8 cellular contexts compared by ENCODE assay signal in the genomic region with DNA sequence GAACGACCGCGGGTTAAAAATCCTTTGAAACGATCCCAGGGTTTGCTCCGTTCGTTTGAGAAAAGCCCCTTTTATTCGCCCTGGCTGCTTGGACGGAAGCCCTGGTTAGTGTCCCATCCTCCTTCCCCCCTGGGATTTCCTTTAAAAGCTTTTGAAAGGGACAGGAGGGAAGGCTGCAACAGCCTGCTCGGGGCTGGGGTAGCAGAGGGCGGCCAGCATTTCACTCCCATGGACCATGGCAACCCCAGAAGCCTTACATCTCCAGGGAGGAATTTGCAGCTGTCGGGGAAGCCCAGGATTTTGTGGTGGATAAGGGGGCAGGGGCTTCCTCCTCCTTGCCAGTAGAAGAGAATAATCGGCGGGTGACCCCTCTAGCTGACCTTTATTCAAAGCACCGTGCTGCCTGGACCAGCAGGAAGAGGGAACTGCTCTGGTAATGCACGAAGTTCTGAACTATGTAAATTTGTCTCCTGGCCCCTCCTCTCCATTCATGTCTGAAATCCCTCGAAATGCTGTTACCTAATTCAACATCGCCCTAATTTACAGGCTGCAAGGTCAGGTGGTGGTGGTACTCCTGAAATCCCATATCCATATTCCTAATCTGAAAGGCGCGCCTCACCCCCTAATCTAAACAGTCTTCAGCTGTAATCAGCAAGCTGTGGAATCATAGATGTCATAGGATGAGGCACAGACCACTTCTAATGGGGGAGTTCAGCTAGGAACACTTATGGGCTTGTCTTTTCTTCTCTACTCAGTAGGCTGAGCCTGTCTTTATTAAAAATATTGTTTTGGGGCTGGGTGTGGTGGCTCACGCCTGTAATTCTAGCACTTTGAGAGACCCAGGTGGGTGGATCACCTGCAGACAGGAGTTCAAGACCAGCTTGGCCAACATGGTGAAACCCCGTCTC. TPM values are rescaled to one million over a fixed set of nuclear protein-coding genes. Genes with fewer than 3 reads are reported as not detected.
DNase-seq lines count a peak whose midpoint lies in the region; ATAC-seq and TF ChIP-seq lines count a peak whose summit lies in the region.

No MANE protein-coding gene starts in this region.

- H3K4me3 ChIP-seq in iPS-15b (ENCODE audit: low read depth, low read length) (peak overlapping the region; percentile 80), sigmoid colon (peak overlapping the region; percentile 46 to 99 (median 84))

- H3K4me1 ChIP-seq in iPS-15b (ENCODE audit: control insufficient read depth, insufficient read depth, low read length) (peaks cover 5% of the 10 kb centered on the region), sigmoid colon (peaks cover 0 to 40% (median 36%) of the 10 kb centered on the region in 4 donors)

- intact Hi-C loops in sigmoid colon (cut with DNase I), result loop anchor here (5.0 kb wide), 2 partner anchors 49 to 61 kb away; no protein-coding TSS in a partner anchor

- H3K9me3 Mint-ChIP-seq in T-helper 2 cell treated with Interferon-gamma antibody and Interleukin-4, amounts not matched to agents 5 μg/mL and 100 μg/mL, for 36 hours, result no peaks in the 10 kb centered on the region

- H3K4me3 Mint-ChIP-seq in T-helper 2 cell treated with Interferon-gamma antibody and Interleukin-4, amounts not matched to agents 5 μg/mL and 100 μg/mL, for 36 hours, result peak overlapping the region; percentile 84

- peak overlapping the region; percentile 92 to 100 (median 100) for H3K27ac ChIP-seq in sigmoid colon

- TF ChIP-seq CTCF in sigmoid colon (IDR thresholded peaks at IDR 0.05), result no peak

- no peak for ATAC-seq in GM21381 (IDR thresholded peaks at IDR 0.05; ENCODE audit: unreplicated experiment)
- ATAC-seq in HG03175 (IDR thresholded peaks at IDR 0.05; ENCODE audit: unreplicated experiment), result no peak

- H3K27ac Mint-ChIP-seq in T-helper 2 cell treated with Interferon-gamma antibody and Interleukin-4, amounts not matched to agents 5 μg/mL and 100 μg/mL, for 36 hours, result peak overlapping the region; percentile 90

- H3K36me3 Mint-ChIP-seq in T-helper 2 cell treated with Interferon-gamma antibody and Interleukin-4, amounts not matched to agents 5 μg/mL and 100 μg/mL, for 36 hours (ENCODE audit: low read depth), result peaks cover 3% of the 10 kb centered on the region

- H3K4me1 Mint-ChIP-seq in T-helper 2 cell treated with Interferon-gamma antibody and Interleukin-4, amounts not matched to agents 5 μg/mL and 100 μg/mL, for 36 hours (ENCODE audit: low read depth), result peaks cover 22% of the 10 kb centered on the region

- H3K27me3 ChIP-seq in iPS-15b (ENCODE audit: control insufficient read depth, insufficient read depth, low read length), result no peaks in the 10 kb centered on the region
- H3K27me3 ChIP-seq in sigmoid colon, result no peaks in the 10 kb centered on the region

- no peak for TF ChIP-seq EP300 in sigmoid colon (IDR thresholded peaks at IDR 0.05)

- no peaks in the 10 kb centered on the region for H3K27me3 Mint-ChIP-seq in T-helper 2 cell treated with Interferon-gamma antibody and Interleukin-4, amounts not matched to agents 5 μg/mL and 100 μg/mL, for 36 hours (ENCODE audit: low read depth)

- WGBS in sigmoid colon, 2 donors, result 10 to 15% methylated on average over 21 of the region's 21 CpGs

- H3K9me3 ChIP-seq in iPS-15b (ENCODE audit: control insufficient read depth, insufficient read depth, low read length), result no peaks in the 10 kb centered on the region
- H3K9me3 ChIP-seq in sigmoid colon, result no peaks in the 10 kb centered on the region

- TF ChIP-seq POLR2A in sigmoid colon (IDR thresholded peaks at IDR 0.05), result no peak

- peak overlapping the region; percentile 41 for H3K9ac ChIP-seq in iPS-15b (ENCODE audit: low read depth, low read length)

- DNase-seq in T-helper 2 cell treated with Interferon-gamma antibody and Interleukin-4, amounts not matched to agents 5 μg/mL and 100 μg/mL, for 36 hours (ENCODE audit: low spot score), result no peak
- DNase-seq in T-helper 2 cell (no peak), NCI-H2227 treated with DMSO at 0.1 percent for 48 hours (lab: John Stamatoyannopoulos, UW) (peak; percentile 63), amygdala (lab: John Stamatoyannopoulos, UW) (peak in 35 of 56 donors; percentile 10 to 63 (median 35)), sigmoid colon (peak; percentile 69)

- H3K36me3 ChIP-seq in iPS-15b (ENCODE audit: control insufficient read depth, insufficient read depth, low read length), result no peaks in the 10 kb centered on the region
- no peaks in the 10 kb centered on the region for H3K36me3 ChIP-seq in sigmoid colon

RNA-seq across cellular contexts. Expression of gene CLIP1, which starts 1.0 kb away (rescaled TPM):
- total RNA-seq in sigmoid colon, result 100 to 1,000 TPM; 159 to 257 (median 196) TPM
- polyA plus RNA-seq in sigmoid colon, result 10 to 100 TPM; 16.8 to 20.1 (median 19.5) TPM

Comparison
In these comparisons a context has a peak if more than half of its experiments do, and no peak if none do; other contexts are left out.
1. DNase-seq: peak in NCI-H2227 treated with DMSO at 0.1 percent for 48 hours (single experiment), amygdala (35 of 56) and sigmoid colon (single experiment); none in T-helper 2 cell treated with Interferon-gamma antibody and Interleukin-4, amounts not matched to agents 5 μg/mL and 100 μg/mL, for 36 hours (single experiment) and T-helper 2 cell (0 of 5).